14 cellular contexts compared by ENCODE assay signal in the genomic region with DNA sequence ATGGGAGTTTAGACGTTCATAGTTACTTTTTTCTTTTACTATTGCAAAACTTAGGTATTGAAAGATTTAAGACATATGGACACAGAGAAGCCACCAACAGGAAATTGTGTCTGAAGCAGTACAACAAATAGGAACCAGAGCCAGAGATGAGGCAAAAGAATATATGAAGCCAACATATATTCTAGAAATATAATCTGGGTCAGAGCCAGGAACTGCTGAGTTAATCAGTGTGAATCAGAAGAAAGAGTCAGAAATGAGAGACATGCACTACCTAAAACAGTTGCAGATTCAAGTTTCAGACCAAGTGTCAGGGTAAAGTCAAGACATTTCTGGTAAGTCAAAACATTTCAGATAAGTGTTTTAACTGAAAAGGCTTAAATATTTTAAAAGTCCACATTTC.
A peak's percentile ranks its signal among the peaks of the same experiment; 100 is the strongest.
DNase-seq lines count a peak whose midpoint lies in the region; ATAC-seq and TF ChIP-seq lines count a peak whose summit lies in the region.
"Had no signal": no experiment of that assay in that cellular context is flagged by ENCODE, and none has a peak within 500 bp of the region (broad histone marks: within the 10 kb centered on the region; RNA-seq: fewer than 3 reads in every experiment).

No MANE protein-coding gene starts in this region.

- H3K9me3 Mint-ChIP-seq in nephron, result peaks cover 7% of the 10 kb centered on the region
- H3K9me3 Mint-ChIP-seq: activated CD8-positive, alpha-beta T cell treated with anti-CD3 and anti-CD28 coated beads for 36 hours; CD4-positive, alpha-beta memory T cell had no signal

- no peaks in the 10 kb centered on the region for H3K36me3 Mint-ChIP-seq in nephron (ENCODE audit: low read depth)
- H3K36me3 Mint-ChIP-seq: CD4-positive, alpha-beta memory T cell had no signal

- H3K4me3 Mint-ChIP-seq in nephron, result no peak overlapping the region
- H3K4me3 Mint-ChIP-seq: activated CD8-positive, alpha-beta T cell treated with anti-CD3 and anti-CD28 coated beads for 36 hours; CD4-positive, alpha-beta memory T cell had no signal

- ATAC-seq in GM18861 (IDR thresholded peaks at IDR 0.05; ENCODE audit: unreplicated experiment) (peak; percentile 30), HG03066 (IDR thresholded peaks at IDR 0.05; ENCODE audit: low read depth, unreplicated experiment) (peak; percentile 53), GM19035 (IDR thresholded peaks at IDR 0.05; ENCODE audit: unreplicated experiment) (no peak)
- ATAC-seq: activated CD8-positive, alpha-beta T cell treated with anti-CD3 and anti-CD28 coated beads for 36 hours had no signal

- DNase-seq in astrocyte of the hippocampus (ENCODE audit: low read depth, low spot score), result peak; percentile 11
- DNase-seq in MV-4-11 (lab: John Stamatoyannopoulos, UW), result no peak
- DNase-seq in midbrain (lab: John Stamatoyannopoulos, UW), result no peak
- DNase-seq in middle frontal gyrus (ENCODE audit: extremely low spot score, low spot score), result no peak
- DNase-seq: activated CD8-positive, alpha-beta T cell treated with anti-CD3 and anti-CD28 coated beads for 36 hours; activated effector memory CD4-positive, alpha-beta T cell treated with anti-CD3 and anti-CD28 coated beads, Interleukin-2, amount 50 U/mL, for 16 hours; CD4-positive, alpha-beta memory T cell; mammary epithelial cell; stimulated activated CD4-positive, alpha-beta T cell treated with anti-CD3 and anti-CD28 coated beads, Interleukin-15, amount 100 ng/mL, for 24 hours; testis had no signal

- H3K4me1 Mint-ChIP-seq in nephron, result peaks cover 28% of the 10 kb centered on the region
- H3K4me1 Mint-ChIP-seq: CD4-positive, alpha-beta memory T cell had no signal

- no peaks in the 10 kb centered on the region for H3K27me3 Mint-ChIP-seq in nephron (ENCODE audit: low read depth)
- H3K27me3 Mint-ChIP-seq: activated CD8-positive, alpha-beta T cell treated with anti-CD3 and anti-CD28 coated beads for 36 hours; CD4-positive, alpha-beta memory T cell had no signal

- no peak for TF ChIP-seq CTCF in nephron (IDR thresholded peaks at IDR 0.05; ENCODE audit: unreplicated experiment in 3 of 3)

- H3K27ac Mint-ChIP-seq in nephron, result peak overlapping the region in 2 of 3 experiments; percentile 36 to 72
- H3K27ac Mint-ChIP-seq: activated CD8-positive, alpha-beta T cell treated with anti-CD3 and anti-CD28 coated beads for 36 hours; CD4-positive, alpha-beta memory T cell had no signal
